ENCODE assay signal across 8 cellular contexts in the genomic region with DNA sequence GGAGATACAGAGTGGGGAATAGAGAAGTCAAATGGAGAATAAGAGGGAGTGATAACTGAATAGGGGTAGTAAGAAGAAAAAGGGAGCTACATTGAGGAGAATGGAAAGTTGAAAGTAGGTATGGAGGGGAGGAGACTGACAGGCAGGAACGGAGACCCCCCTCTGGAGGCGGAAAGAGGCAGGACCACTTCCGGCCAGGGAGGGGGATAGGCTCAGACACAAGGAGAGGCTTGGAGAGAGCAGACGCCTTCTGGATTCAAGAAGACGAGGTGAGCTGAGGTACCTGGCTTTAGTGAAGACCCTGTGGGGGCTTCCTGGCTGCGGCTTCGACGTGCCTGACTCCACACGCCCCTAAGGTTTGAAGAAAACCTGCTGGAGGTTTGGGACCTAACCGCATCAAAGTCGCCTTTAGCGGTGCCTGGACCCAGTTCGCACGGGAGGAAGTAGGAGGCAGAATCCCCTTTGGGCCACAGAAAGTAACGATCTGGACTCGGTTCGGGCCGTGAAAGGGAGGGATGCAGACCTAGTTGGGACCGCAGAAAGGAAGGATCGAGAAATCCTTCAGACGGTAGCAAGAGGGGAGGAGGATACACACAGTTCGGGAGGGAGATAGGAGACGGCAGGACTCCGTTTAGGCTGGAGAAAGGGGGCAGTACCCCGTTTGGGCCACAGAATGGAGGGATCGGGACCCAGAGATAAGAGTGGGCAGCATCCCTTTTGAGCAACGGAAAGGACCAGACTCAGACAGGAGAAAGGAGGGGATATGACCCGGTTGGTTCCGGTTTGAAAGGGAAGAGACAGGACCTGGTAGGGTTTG. TPM values are rescaled to one million over a fixed set of nuclear protein-coding genes. Genes with fewer than 3 reads are reported as not detected.
DNase-seq lines count a peak whose midpoint lies in the region; ATAC-seq and TF ChIP-seq lines count a peak whose summit lies in the region.

A gene with protein sequence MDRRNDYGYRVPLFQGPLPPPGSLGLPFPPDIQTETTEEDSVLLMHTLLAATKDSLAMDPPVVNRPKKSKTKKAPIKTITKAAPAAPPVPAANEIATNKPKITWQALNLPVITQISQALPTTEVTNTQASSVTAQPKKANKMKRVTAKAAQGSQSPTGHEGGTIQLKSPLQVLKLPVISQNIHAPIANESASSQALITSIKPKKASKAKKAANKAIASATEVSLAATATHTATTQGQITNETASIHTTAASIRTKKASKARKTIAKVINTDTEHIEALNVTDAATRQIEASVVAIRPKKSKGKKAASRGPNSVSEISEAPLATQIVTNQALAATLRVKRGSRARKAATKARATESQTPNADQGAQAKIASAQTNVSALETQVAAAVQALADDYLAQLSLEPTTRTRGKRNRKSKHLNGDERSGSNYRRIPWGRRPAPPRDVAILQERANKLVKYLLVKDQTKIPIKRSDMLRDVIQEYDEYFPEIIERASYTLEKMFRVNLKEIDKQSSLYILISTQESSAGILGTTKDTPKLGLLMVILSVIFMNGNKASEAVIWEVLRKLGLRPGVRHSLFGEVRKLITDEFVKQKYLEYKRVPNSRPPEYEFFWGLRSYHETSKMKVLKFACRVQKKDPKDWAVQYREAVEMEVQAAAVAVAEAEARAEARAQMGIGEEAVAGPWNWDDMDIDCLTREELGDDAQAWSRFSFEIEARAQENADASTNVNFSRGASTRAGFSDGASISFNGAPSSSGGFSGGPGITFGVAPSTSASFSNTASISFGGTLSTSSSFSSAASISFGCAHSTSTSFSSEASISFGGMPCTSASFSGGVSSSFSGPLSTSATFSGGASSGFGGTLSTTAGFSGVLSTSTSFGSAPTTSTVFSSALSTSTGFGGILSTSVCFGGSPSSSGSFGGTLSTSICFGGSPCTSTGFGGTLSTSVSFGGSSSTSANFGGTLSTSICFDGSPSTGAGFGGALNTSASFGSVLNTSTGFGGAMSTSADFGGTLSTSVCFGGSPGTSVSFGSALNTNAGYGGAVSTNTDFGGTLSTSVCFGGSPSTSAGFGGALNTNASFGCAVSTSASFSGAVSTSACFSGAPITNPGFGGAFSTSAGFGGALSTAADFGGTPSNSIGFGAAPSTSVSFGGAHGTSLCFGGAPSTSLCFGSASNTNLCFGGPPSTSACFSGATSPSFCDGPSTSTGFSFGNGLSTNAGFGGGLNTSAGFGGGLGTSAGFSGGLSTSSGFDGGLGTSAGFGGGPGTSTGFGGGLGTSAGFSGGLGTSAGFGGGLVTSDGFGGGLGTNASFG (N-terminal part only) (plus strand): TSS at position 215 of the 817 bp plus-strand sequence. CDS start 1,423 bp downstream, outside the sequence.

- CTCF ChIA-PET in Caco-2 (lab: Charles Lee), result no interaction called here

- POLR2A ChIA-PET in Caco-2 (lab: Charles Lee), result no interaction called here

- no peaks in the 10 kb centered on the region for H3K9me3 Mint-ChIP-seq in activated T-cell treated with anti-CD3 and anti-CD28 coated beads, Interleukin-2, amount 50 U/mL, for 4 hours
- peaks cover 10% of the 10 kb centered on the region for H3K9me3 Mint-ChIP-seq in Caco-2 (ENCODE audit: unreplicated experiment)

- BruUV-seq in Caco-2 (replicated peaks; lab: Mats Ljungman, UMichigan), result no TSS peak

- peak within 1 kb of the TSS; percentile 31; the same call in 1 of the 2 replicates for H3K9ac ChIP-seq in HUES48 (ENCODE audit: low read depth, low read length)

- intact Hi-C loops in left ventricle myocardium inferior (cut with micrococcal nuclease) (no loop called here), posterior vena cava (cut with DNase I) (no loop called here), Caco-2 (cut with micrococcal nuclease; ENCODE audit: unreplicated experiment) (no loop called here)

- H3K27me3 ChIP-seq in HUES48 (ENCODE audit: control insufficient read depth, insufficient read depth, low read length), result no peaks in the 10 kb centered on the region
- no peaks in the 10 kb centered on the region for H3K27me3 ChIP-seq in left ventricle myocardium inferior (ENCODE audit: low read depth)
- no peaks in the 10 kb centered on the region for H3K27me3 ChIP-seq in Caco-2 (replicated peaks; ENCODE audit: control insufficient read depth, insufficient read depth, low read length)

- H3K27ac ChIP-seq in HUES48 (ENCODE audit: low read depth, low read length) (no peak within 1 kb of the TSS), left ventricle myocardium inferior (replicated peaks) (no peak within 1 kb of the TSS)

- ATAC-seq in activated T-cell treated with anti-CD3 and anti-CD28 coated beads, Interleukin-2, amount 50 U/mL, for 4 hours, result peak in 1 of 2 donors; percentile 11

- DNase-seq in activated T-cell treated with anti-CD3 and anti-CD28 coated beads, Interleukin-2, amount 50 U/mL, for 4 hours, result no peak
- DNase-seq in left ventricle myocardium inferior (no peak), posterior vena cava (ENCODE audit: low spot score) (peak; percentile 43), CD1c-positive myeloid dendritic cell (ENCODE audit: extremely low spot score) (no peak), NCI-H226 (no peak), Caco-2 (no peak)

- no peaks in the 10 kb centered on the region for H3K36me3 Mint-ChIP-seq in activated T-cell treated with anti-CD3 and anti-CD28 coated beads, Interleukin-2, amount 50 U/mL, for 4 hours (ENCODE audit: insufficient read depth)
- H3K36me3 Mint-ChIP-seq in Caco-2 (ENCODE audit: insufficient read depth, unreplicated experiment), result no peaks in the 10 kb centered on the region

- peak within 1 kb of the TSS; percentile 84 for H3K4me3 Mint-ChIP-seq in activated T-cell treated with anti-CD3 and anti-CD28 coated beads, Interleukin-2, amount 50 U/mL, for 4 hours
- H3K4me3 Mint-ChIP-seq in Caco-2 (ENCODE audit: unreplicated experiment), result no peak within 1 kb of the TSS

- peaks cover 37% of the 10 kb centered on the region for H3K36me3 ChIP-seq in HUES48 (ENCODE audit: control insufficient read depth, insufficient read depth, low read length)
- no peaks in the 10 kb centered on the region for H3K36me3 ChIP-seq in left ventricle myocardium inferior
- no peaks in the 10 kb centered on the region for H3K36me3 ChIP-seq in Caco-2 (ENCODE audit: control insufficient read depth, insufficient read depth, low read length)

- TF ChIP-seq CTCF in GM12872 (IDR thresholded peaks at IDR 0.05; ENCODE audit: insufficient read depth, low read depth, low read length), result 0 out of 3 replicates have a peak, but pooled peaks have one; percentile 12
- TF ChIP-seq CTCF in left ventricle myocardium inferior (IDR thresholded peaks at IDR 0.05; ENCODE audit: borderline replicate concordance), result no peak
- no peak for TF ChIP-seq CTCF in Caco-2 (IDR thresholded peaks at IDR 0.05; ENCODE audit: insufficient read depth in 1 of 2, low read depth in 1 of 2, low read length in 1 of 2, severe bottlenecking in 1 of 2, unreplicated experiment in 1 of 2)

- H3K4me3 ChIP-seq in HUES48 (ENCODE audit: low read depth, low read length), result peak within 1 kb of the TSS; percentile 84
- peak within 1 kb of the TSS; percentile 61 for H3K4me3 ChIP-seq in left ventricle myocardium inferior
- H3K4me3 ChIP-seq in Caco-2 (ENCODE audit: low read depth, low read length), result no peak within 1 kb of the TSS

- H3K4me1 ChIP-seq in HUES48 (ENCODE audit: control insufficient read depth, insufficient read depth, low read length) (no peaks in the 10 kb centered on the region), left ventricle myocardium inferior (peaks cover 6% of the 10 kb centered on the region), Caco-2 (no peaks in the 10 kb centered on the region)

- peaks cover 43% of the 10 kb centered on the region for H3K9me3 ChIP-seq in HUES48 (ENCODE audit: control insufficient read depth, insufficient read depth, low read length)
- no peaks in the 10 kb centered on the region for H3K9me3 ChIP-seq in left ventricle myocardium inferior (replicated peaks)
- no peaks in the 10 kb centered on the region for H3K9me3 ChIP-seq in Caco-2

- H3K4me1 Mint-ChIP-seq in activated T-cell treated with anti-CD3 and anti-CD28 coated beads, Interleukin-2, amount 50 U/mL, for 4 hours (ENCODE audit: low read depth), result peaks cover 19% of the 10 kb centered on the region
- H3K4me1 Mint-ChIP-seq in Caco-2 (ENCODE audit: low read depth, unreplicated experiment), result no peaks in the 10 kb centered on the region

- H3K27ac Mint-ChIP-seq in Caco-2 (ENCODE audit: unreplicated experiment), result no peak within 1 kb of the TSS

- no peaks in the 10 kb centered on the region for H3K27me3 Mint-ChIP-seq in activated T-cell treated with anti-CD3 and anti-CD28 coated beads, Interleukin-2, amount 50 U/mL, for 4 hours (ENCODE audit: low read depth)
- H3K27me3 Mint-ChIP-seq in Caco-2 (ENCODE audit: insufficient read depth, unreplicated experiment), result peaks cover 7% of the 10 kb centered on the region

RNA-seq across cellular contexts. Expression of the gene that starts here (rescaled TPM):
- 1 to 10 TPM; 1.0 to 2.8 (median 2.6) TPM for total RNA-seq in activated T-cell treated with anti-CD3 and anti-CD28 coated beads, Interleukin-2, amount 50 U/mL, for 4 hours
- total RNA-seq in left ventricle myocardium inferior, result 1.9 TPM
- total RNA-seq in posterior vena cava, result 1 to 10 TPM; 6.7 to 7.7 TPM
- total RNA-seq in Caco-2 (2022), result not detected in 2 replicates
